In the genomic region with DNA sequence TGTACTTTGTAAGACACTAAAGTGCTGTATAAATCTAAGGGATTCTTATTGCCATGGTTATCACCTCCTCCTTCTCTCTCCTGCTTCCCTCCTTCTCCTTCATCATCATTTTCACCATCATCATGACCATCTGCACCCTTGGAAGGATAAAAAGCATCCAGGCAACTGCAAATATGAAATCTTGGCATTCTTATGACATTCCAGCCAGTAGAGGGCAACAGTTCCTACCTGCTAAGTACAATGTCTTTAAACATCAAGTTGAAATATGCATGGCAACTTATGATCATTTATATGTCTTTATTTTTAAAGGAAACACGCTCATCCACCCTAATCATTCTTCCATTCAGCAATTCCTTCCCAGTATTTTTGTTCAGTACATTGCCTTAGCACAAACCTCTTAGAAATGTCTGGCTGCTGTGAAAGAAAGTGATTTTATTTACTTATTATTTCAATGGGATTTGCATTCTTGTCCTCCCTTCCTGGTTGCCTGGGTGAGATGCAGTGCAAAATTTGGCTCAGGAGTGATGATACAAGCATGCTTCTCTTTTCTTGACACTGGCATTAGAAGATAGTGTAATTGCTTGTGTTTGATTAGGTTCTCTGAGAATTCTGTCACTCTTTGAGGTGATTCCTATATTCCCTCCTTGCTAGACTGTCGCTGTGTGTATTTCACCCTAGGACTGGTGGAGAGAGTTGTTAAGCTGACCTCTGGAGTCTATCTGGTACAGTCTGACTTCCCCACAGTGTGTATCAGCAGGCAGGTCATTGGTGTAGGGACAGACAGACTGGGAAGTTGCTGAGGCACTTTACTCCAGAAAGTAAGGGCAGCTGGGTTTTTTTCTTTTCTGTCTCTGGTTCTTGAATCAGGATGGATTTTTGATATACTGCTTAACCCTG, we compare ENCODE assay signal across 8 cellular contexts.
DNase-seq lines count a peak whose midpoint lies in the region; ATAC-seq, FAIRE-seq and TF ChIP-seq lines count a peak whose summit lies in the region.

No MANE protein-coding gene starts in this region.

- H3K27me3 ChIP-seq in adipocyte (replicated peaks; ENCODE audit: control insufficient read depth, insufficient read depth, low read length): no peaks in the 10 kb centered on the region

- no peaks in the 10 kb centered on the region for H3K36me3 ChIP-seq in adipocyte (ENCODE audit: control insufficient read depth, insufficient read depth, low read length, severe bottlenecking)

- no peaks in the 10 kb centered on the region for H3K9me3 ChIP-seq in adipocyte (ENCODE audit: control insufficient read depth, low read length)

- peak; percentile 77 for TF ChIP-seq CTCF in D721Med (IDR thresholded peaks at IDR 0.05; ENCODE audit: insufficient read depth, missing control alignments)

- ATAC-seq in HG02981 (IDR thresholded peaks at IDR 0.05; ENCODE audit: unreplicated experiment) (no peak), HG03039 (IDR thresholded peaks at IDR 0.05; ENCODE audit: unreplicated experiment) (no peak)

- no peak for DNase-seq in D721Med (ENCODE audit: insufficient read length, low spot score)
- DNase-seq in HT-29 (ENCODE audit: low spot score): peak; percentile 61
- DNase-seq in adipocyte (ENCODE audit: low read depth): peak; percentile 71
- DNase-seq in kidney glomerular epithelial cell (lab: John Stamatoyannopoulos, UW): peak; percentile 63
- DNase-seq in occipital lobe (lab: John Stamatoyannopoulos, UW): no peak
- no peak for DNase-seq in stimulated activated CD8-positive, alpha-beta memory T cell treated with anti-CD3 and anti-CD28 coated beads, Interleukin-4, amount 100 ng/mL, for 48 hours

- H3K4me1 ChIP-seq in adipocyte (ENCODE audit: control insufficient read depth, insufficient read depth, low read length): peaks cover 16% of the 10 kb centered on the region

- H3K9ac ChIP-seq in adipocyte (ENCODE audit: low read length): no peak overlapping the region

- no peak overlapping the region for H3K4me3 ChIP-seq in adipocyte (ENCODE audit: low read length)

- FAIRE-seq in D721Med (lab: Jason Lieb, UNC): no peak

Comparison
In these comparisons a context has a peak if more than half of its experiments do, and no peak if none do; other contexts are left out.
1. DNase-seq: peak in HT-29 (single experiment), adipocyte (single experiment) and kidney glomerular epithelial cell (single experiment); none in D721Med (single experiment), occipital lobe (single experiment) and stimulated activated CD8-positive, alpha-beta memory T cell treated with anti-CD3 and anti-CD28 coated beads, Interleukin-4, amount 100 ng/mL, for 48 hours (single experiment).